1 cellular context compared by ENCODE assay signal in genomic region chr3:9916346-9916733, GRCh38.
TF ChIP-seq lines count a peak whose summit lies in the region.

No MANE protein-coding gene starts in this region.

TF ChIP-seq in GM12878, 131 proteins besides CTCF, POLR2A, EP300 and RAD21:
- TF ChIP-seq HDAC6 (IDR thresholded peaks at IDR 0.05; ENCODE audit: unreplicated experiment) (no peak), GABPA (IDR thresholded peaks at IDR 0.05; ENCODE audit: low read depth) (no peak), RUNX3 (IDR thresholded peaks at IDR 0.05; ENCODE audit: low read length) (no peak), CREB1 (IDR thresholded peaks at IDR 0.05; ENCODE audit: low read depth) (no peak), RAD51 (IDR thresholded peaks at IDR 0.05) (no peak), ZZZ3 (IDR thresholded peaks at IDR 0.05; ENCODE audit: control insufficient read depth, insufficient read length, low read depth) (no peak)
